ENCODE assay signal across 8 cellular contexts in genomic region chr7:131234719-131235488, GRCh38.
DNase-seq lines count a peak whose midpoint lies in the region; ATAC-seq and TF ChIP-seq lines count a peak whose summit lies in the region.

No MANE protein-coding gene starts in this region.

- DNase-seq in activated naive CD4-positive, alpha-beta T cell treated with anti-CD3 and anti-CD28 coated beads for 36 hours: no peak
- DNase-seq in activated naive CD4-positive, alpha-beta T cell (lab: John Stamatoyannopoulos, UW): no peak
- no peak for DNase-seq in left ventricle myocardium inferior
- DNase-seq in stimulated activated naive CD8-positive, alpha-beta T cell treated with anti-CD3 and anti-CD28 coated beads, Interleukin-15, amount 100 ng/mL, for 72 hours: no peak
- no peak for DNase-seq in SK-N-DZ (ENCODE audit: low spot score)
- no peak for DNase-seq in HK-2 (ENCODE audit: unreplicated experiment)
- DNase-seq in inferior parietal cortex (ENCODE audit: extremely low spot score): no peak

- no peaks in the 10 kb centered on the region for H3K27me3 ChIP-seq in left ventricle myocardium inferior (ENCODE audit: low read depth)

- peak overlapping the region; percentile 62 for H3K4me3 Mint-ChIP-seq in activated naive CD4-positive, alpha-beta T cell treated with anti-CD3 and anti-CD28 coated beads for 36 hours
- H3K4me3 Mint-ChIP-seq in activated T-helper 17 cell treated with anti-CD3 and anti-CD28 coated beads, Interleukin-2, amount 50 U/mL, for 72 hours: peak overlapping the region; percentile 81
- H3K4me3 Mint-ChIP-seq in stimulated activated naive CD8-positive, alpha-beta T cell treated with anti-CD3 and anti-CD28 coated beads, Interleukin-15, amount 100 ng/mL, for 72 hours: peak overlapping the region; percentile 70 to 75

- TF ChIP-seq CTCF in left ventricle myocardium inferior (IDR thresholded peaks at IDR 0.05; ENCODE audit: borderline replicate concordance): no peak

- H3K9me3 ChIP-seq in left ventricle myocardium inferior (replicated peaks): no peaks in the 10 kb centered on the region

- no peaks in the 10 kb centered on the region for H3K27me3 Mint-ChIP-seq in activated naive CD4-positive, alpha-beta T cell treated with anti-CD3 and anti-CD28 coated beads for 36 hours (ENCODE audit: low read depth)
- H3K27me3 Mint-ChIP-seq in activated T-helper 17 cell treated with anti-CD3 and anti-CD28 coated beads, Interleukin-2, amount 50 U/mL, for 72 hours: no peaks in the 10 kb centered on the region
- H3K27me3 Mint-ChIP-seq in stimulated activated naive CD8-positive, alpha-beta T cell treated with anti-CD3 and anti-CD28 coated beads, Interleukin-15, amount 100 ng/mL, for 72 hours: no peaks in the 10 kb centered on the region

- no peaks in the 10 kb centered on the region for H3K9me3 Mint-ChIP-seq in activated naive CD4-positive, alpha-beta T cell treated with anti-CD3 and anti-CD28 coated beads for 36 hours
- H3K9me3 Mint-ChIP-seq in activated T-helper 17 cell treated with anti-CD3 and anti-CD28 coated beads, Interleukin-2, amount 50 U/mL, for 72 hours: peaks cover 6% of the 10 kb centered on the region
- peaks cover 0 to 13% of the 10 kb centered on the region in 2 donors for H3K9me3 Mint-ChIP-seq in stimulated activated naive CD8-positive, alpha-beta T cell treated with anti-CD3 and anti-CD28 coated beads, Interleukin-15, amount 100 ng/mL, for 72 hours

- H3K36me3 ChIP-seq in left ventricle myocardium inferior: no peaks in the 10 kb centered on the region

- peaks cover 24% of the 10 kb centered on the region for H3K4me1 ChIP-seq in left ventricle myocardium inferior

- H3K27ac Mint-ChIP-seq in activated naive CD4-positive, alpha-beta T cell treated with anti-CD3 and anti-CD28 coated beads for 36 hours: peak overlapping the region; percentile 95
- peak overlapping the region; percentile 99 for H3K27ac Mint-ChIP-seq in activated T-helper 17 cell treated with anti-CD3 and anti-CD28 coated beads, Interleukin-2, amount 50 U/mL, for 72 hours
- peak overlapping the region; percentile 98 for H3K27ac Mint-ChIP-seq in stimulated activated naive CD8-positive, alpha-beta T cell treated with anti-CD3 and anti-CD28 coated beads, Interleukin-15, amount 100 ng/mL, for 72 hours

- peaks cover 54% of the 10 kb centered on the region for H3K4me1 Mint-ChIP-seq in activated naive CD4-positive, alpha-beta T cell treated with anti-CD3 and anti-CD28 coated beads for 36 hours (ENCODE audit: low read depth)
- peaks cover 52% of the 10 kb centered on the region for H3K4me1 Mint-ChIP-seq in activated T-helper 17 cell treated with anti-CD3 and anti-CD28 coated beads, Interleukin-2, amount 50 U/mL, for 72 hours
- peaks cover 79% of the 10 kb centered on the region for H3K4me1 Mint-ChIP-seq in stimulated activated naive CD8-positive, alpha-beta T cell treated with anti-CD3 and anti-CD28 coated beads, Interleukin-15, amount 100 ng/mL, for 72 hours

- peak overlapping the region; percentile 54 for H3K27ac ChIP-seq in left ventricle myocardium inferior (replicated peaks)

- no peaks in the 10 kb centered on the region for H3K36me3 Mint-ChIP-seq in activated naive CD4-positive, alpha-beta T cell treated with anti-CD3 and anti-CD28 coated beads for 36 hours (ENCODE audit: low read depth)
- H3K36me3 Mint-ChIP-seq in activated T-helper 17 cell treated with anti-CD3 and anti-CD28 coated beads, Interleukin-2, amount 50 U/mL, for 72 hours (ENCODE audit: low read depth): peaks cover 5% of the 10 kb centered on the region

- H3K4me3 ChIP-seq in left ventricle myocardium inferior: no peak overlapping the region

- CTCF ChIA-PET in activated naive CD4-positive, alpha-beta T cell treated with anti-CD3 and anti-CD28 coated beads for 36 hours (lab: Charles Lee): interaction anchor here (0.7 to 1.3 kb wide), 2 partner anchors 55 to 253 kb away, joined by 3 read pairs; no protein-coding TSS in a partner anchor

- intact Hi-C loops in activated naive CD4-positive, alpha-beta T cell treated with anti-CD3 and anti-CD28 coated beads for 36 hours (cut with micrococcal nuclease): loop anchor here (1.0 to 10.0 kb wide), 7 partner anchors 47 to 810 kb away; partner anchors contain the start of gene MKLN1
- intact Hi-C loops in left ventricle myocardium inferior (cut with micrococcal nuclease): no loop called here

- ATAC-seq in activated T-helper 17 cell treated with anti-CD3 and anti-CD28 coated beads, Interleukin-2, amount 50 U/mL, for 72 hours (replicated peaks): no peak
- ATAC-seq in stimulated activated naive CD8-positive, alpha-beta T cell treated with anti-CD3 and anti-CD28 coated beads, Interleukin-15, amount 100 ng/mL, for 72 hours: no peak
